16 cellular contexts compared by ENCODE assay signal in the genomic region with DNA sequence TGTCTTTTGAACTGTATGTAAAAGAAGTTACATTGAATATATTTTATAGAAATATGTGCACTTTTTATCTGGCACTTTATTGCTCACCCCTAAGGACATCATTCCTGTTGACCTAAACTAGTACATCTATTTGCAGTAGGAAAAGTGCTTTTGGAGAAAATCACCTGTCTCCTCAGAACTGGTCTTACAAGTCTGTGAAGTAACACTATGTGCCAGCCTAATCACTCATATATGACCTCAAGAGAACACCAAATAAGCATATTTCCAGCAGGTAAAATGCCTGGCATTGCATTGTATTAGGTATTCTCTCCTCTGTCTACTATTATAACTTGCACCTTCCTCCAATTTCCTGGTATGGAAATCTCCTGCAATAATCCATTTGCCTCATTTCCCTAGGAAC. TPM values are rescaled to one million over a fixed set of nuclear protein-coding genes. Genes with fewer than 3 reads are reported as not detected.
DNase-seq lines count a peak whose midpoint lies in the region; ATAC-seq and TF ChIP-seq lines count a peak whose summit lies in the region.
"Had no signal": no experiment of that assay in that cellular context is flagged by ENCODE, and none has a peak within 500 bp of the region (broad histone marks: within the 10 kb centered on the region; RNA-seq: fewer than 3 reads in every experiment).

No MANE protein-coding gene starts in this region.

- no peak for TF ChIP-seq POLR2A in breast epithelium (IDR thresholded peaks at IDR 0.05)

- no peak overlapping the region for H3K27ac Mint-ChIP-seq in MCF 10A (ENCODE audit: low read depth, unreplicated experiment)
- H3K27ac Mint-ChIP-seq: CD4-positive, alpha-beta memory T cell had no signal

- no peaks in the 10 kb centered on the region for H3F3A ChIP-seq in smooth muscle cell (ENCODE audit: low read depth)

- intact Hi-C loops in breast epithelium (cut with DNase I; ENCODE audit: low total_unique reads) (loop anchor here (10.0 kb wide), 1 partner anchor 182 kb away; no protein-coding TSS in a partner anchor), MCF 10A (cut with micrococcal nuclease) (no loop called here)

- no peaks in the 10 kb centered on the region for H3K36me3 ChIP-seq in breast epithelium
- H3K36me3 ChIP-seq in smooth muscle cell (ENCODE audit: low read depth): no peaks in the 10 kb centered on the region

- H3K9me3 ChIP-seq in breast epithelium: no peaks in the 10 kb centered on the region
- H3K9me3 ChIP-seq in smooth muscle cell (replicated peaks; ENCODE audit: low read depth): no peaks in the 10 kb centered on the region

- in situ Hi-C loops in GM13977 (cut with MboI; ENCODE audit: low pct_unique_long_range_greater_than_20kb, low sequenced_read_pairs, unreplicated experiment): no loop called here

- H3K4me3 ChIP-seq in breast epithelium (no peak overlapping the region), epithelial cell of esophagus (ENCODE audit: low read length) (no peak overlapping the region), smooth muscle cell (no peak overlapping the region)
- H3K4me3 ChIP-seq: GM23248 had no signal

- DNase-seq in breast epithelium (ENCODE audit: low spot score in 2 of 2): no peak
- no peak for DNase-seq in MCF 10A (ENCODE audit: unreplicated experiment)
- peak; percentile 65 for DNase-seq in epithelial cell of esophagus (ENCODE audit: low read depth)
- DNase-seq in smooth muscle cell (lab: John Stamatoyannopoulos, UW; ENCODE audit: unreplicated experiment): no peak
- DNase-seq in NCI-H2029 treated with DMSO at 0.1 percent for 48 hours (lab: John Stamatoyannopoulos, UW): no peak
- DNase-seq in iPS-NIHi7 (ENCODE audit: extremely low spot score): no peak
- DNase-seq in GM13977 (ENCODE audit: low spot score): no peak
- DNase-seq: CD4-positive, alpha-beta memory T cell; DMS79 treated with DMSO at 0.1 percent for 48 hours; MV-4-11; NCI-H1436; NCI-H2081; NCI-H510A had no signal

- peaks cover 17% of the 10 kb centered on the region for H3K36me3 Mint-ChIP-seq in MCF 10A (ENCODE audit: insufficient read depth, unreplicated experiment)
- H3K36me3 Mint-ChIP-seq: CD4-positive, alpha-beta memory T cell had no signal

- no peak overlapping the region for H3K9ac ChIP-seq in smooth muscle cell (ENCODE audit: low read depth)
- H3K9ac ChIP-seq: GM23248 had no signal

- peaks cover 26% of the 10 kb centered on the region for H3K4me1 Mint-ChIP-seq in MCF 10A (ENCODE audit: insufficient read depth, unreplicated experiment)

- no peak overlapping the region for H3K4me3 Mint-ChIP-seq in MCF 10A (ENCODE audit: unreplicated experiment)
- H3K4me3 Mint-ChIP-seq: CD4-positive, alpha-beta memory T cell had no signal

- H2AFZ ChIP-seq in smooth muscle cell (ENCODE audit: low read depth): no peak overlapping the region

- POLR2A ChIA-PET in MCF 10A (lab: Yijun Ruan, JAX): interaction anchor here (1.0 kb wide), 1 partner anchor 19 kb away, joined by 3 read pairs; no protein-coding TSS in a partner anchor

- no peak overlapping the region for H3K4me2 ChIP-seq in smooth muscle cell

- peak overlapping the region; percentile 65 to 88 for H3K27ac ChIP-seq in breast epithelium
- peak overlapping the region; percentile 25 for H3K27ac ChIP-seq in smooth muscle cell (ENCODE audit: low read depth)
- H3K27ac ChIP-seq: GM23248 had no signal

- H4K20me1 ChIP-seq in smooth muscle cell (ENCODE audit: low read depth): no peaks in the 10 kb centered on the region

- no peaks in the 10 kb centered on the region for H3K79me2 ChIP-seq in smooth muscle cell (ENCODE audit: low read depth)

- H3K27me3 ChIP-seq in breast epithelium: no peaks in the 10 kb centered on the region
- H3K27me3 ChIP-seq in smooth muscle cell (ENCODE audit: low read depth): no peaks in the 10 kb centered on the region

- no peak for TF ChIP-seq CTCF in breast epithelium (IDR thresholded peaks at IDR 0.05)
- TF ChIP-seq CTCF in MCF 10A (IDR thresholded peaks at IDR 0.05; ENCODE audit: unreplicated experiment): no peak
- no peak for TF ChIP-seq CTCF in epithelial cell of esophagus (IDR thresholded peaks at IDR 0.05; ENCODE audit: insufficient read depth, low read depth, low read length, missing control alignments)
- TF ChIP-seq CTCF in smooth muscle cell (IDR thresholded peaks at IDR 0.05; ENCODE audit: borderline replicate concordance, insufficient read depth, poor library complexity, severe bottlenecking): no peak
- no peak for TF ChIP-seq CTCF in GM13977 (IDR thresholded peaks at IDR 0.05; ENCODE audit: extremely low read depth, insufficient read depth, missing control alignments)

- H3K4me1 ChIP-seq in breast epithelium (peaks cover 0 to 22% of the 10 kb centered on the region in 2 donors), smooth muscle cell (ENCODE audit: low read depth) (peaks cover 6% of the 10 kb centered on the region)

- BruUV-seq in MCF 10A (replicated peaks; lab: Mats Ljungman, UMichigan): no TSS peak

- H3K27me3 Mint-ChIP-seq in MCF 10A (ENCODE audit: insufficient read depth, unreplicated experiment): no peaks in the 10 kb centered on the region

- ATAC-seq in HG02973 (IDR thresholded peaks at IDR 0.05; ENCODE audit: unreplicated experiment): no peak
- ATAC-seq: Panc1 had no signal

- CTCF ChIA-PET in MCF 10A (lab: Yijun Ruan, JAX): interaction anchor here (1.4 kb wide), 1 partner anchor 179 kb away, joined by 3 read pairs; no protein-coding TSS in a partner anchor

- no peaks in the 10 kb centered on the region for H3K9me3 Mint-ChIP-seq in MCF 10A (ENCODE audit: unreplicated experiment)
- H3K9me3 Mint-ChIP-seq: CD4-positive, alpha-beta memory T cell had no signal

RNA-seq across cellular contexts. Expression of gene GASK1B, which starts 4.0 kb away (rescaled TPM):
- total RNA-seq in breast epithelium: 10 to 100 TPM; 69.3 to 71.1 (median 70.4) TPM
- 7.2 and 9.7 TPM in 2 replicates for total RNA-seq in MCF 10A (2022)
- total RNA-seq in smooth muscle cell: 62.2 and 79.4 TPM in 2 replicates
- 12.9 and 22.4 TPM in 2 replicates for polyA plus RNA-seq in smooth muscle cell
- polyA plus RNA-seq: CD4-positive, alpha-beta memory T cell had no signal

RNA-seq across cellular contexts. Expression of gene TMEM144, which starts 33.5 kb away (rescaled TPM):
- 10 to 100 TPM; 14.7 to 50.1 (median 44.2) TPM for total RNA-seq in breast epithelium
- total RNA-seq in MCF 10A (2022): 4.4 and 6.4 TPM in 2 replicates
- 4.4 and 13.8 TPM in 2 replicates for total RNA-seq in smooth muscle cell
- polyA plus RNA-seq in smooth muscle cell: 0.48 and 2.7 TPM in 2 replicates
- polyA plus RNA-seq: CD4-positive, alpha-beta memory T cell had no signal
